Comparison of ENCODE assay signal across 7 cellular contexts in the genomic region with DNA sequence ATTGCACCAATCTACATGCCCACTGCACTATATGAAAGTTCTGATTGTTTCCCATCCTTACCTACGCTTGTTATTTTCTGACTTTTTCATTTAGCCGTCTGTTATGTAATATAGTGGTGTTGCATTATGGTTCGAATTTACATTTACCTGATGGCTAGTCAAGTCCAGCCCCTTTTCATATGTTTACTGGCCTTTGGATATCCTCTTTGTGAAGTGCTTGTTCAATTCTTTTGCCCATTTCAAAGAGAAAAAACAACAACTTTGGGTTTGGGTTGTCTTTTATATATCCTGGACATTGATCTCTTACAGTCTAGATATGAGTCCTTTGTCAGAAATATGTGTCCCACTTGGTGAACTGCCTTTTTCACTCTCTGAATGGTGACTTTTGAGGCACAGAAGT. TPM values are rescaled to one million over a fixed set of nuclear protein-coding genes. Genes with fewer than 3 reads are reported as not detected.
"Had no signal": no experiment of that assay in that cellular context is flagged by ENCODE, and none has a peak within 500 bp of the region (broad histone marks: within the 10 kb centered on the region; RNA-seq: fewer than 3 reads in every experiment).

No MANE protein-coding gene starts in this region.

- H3K27ac Mint-ChIP-seq: IgD-negative memory B cell had no signal

- H3K4me3 Mint-ChIP-seq: IgD-negative memory B cell had no signal

- ATAC-seq: HepG2 had no signal

- FAIRE-seq: HepG2, HTR-8/SVneo had no signal

- H3K27ac ChIP-seq: HL-60 had no signal

- H3K36me3 Mint-ChIP-seq: IgD-negative memory B cell had no signal

- DNase-seq: IMR-90, KBM-7, KG1 had no signal

- H3K27me3 Mint-ChIP-seq: IgD-negative memory B cell had no signal

RNA-seq across cellular contexts. Expression of a gene that starts 21.1 kb away (rescaled TPM):
- total RNA-seq: HepG2, IMR-90 had no signal
- polyA plus RNA-seq: HepG2, IgD-negative memory B cell, IMR-90 had no signal
